ENCODE assay signal across 11 cellular contexts in the genomic region with DNA sequence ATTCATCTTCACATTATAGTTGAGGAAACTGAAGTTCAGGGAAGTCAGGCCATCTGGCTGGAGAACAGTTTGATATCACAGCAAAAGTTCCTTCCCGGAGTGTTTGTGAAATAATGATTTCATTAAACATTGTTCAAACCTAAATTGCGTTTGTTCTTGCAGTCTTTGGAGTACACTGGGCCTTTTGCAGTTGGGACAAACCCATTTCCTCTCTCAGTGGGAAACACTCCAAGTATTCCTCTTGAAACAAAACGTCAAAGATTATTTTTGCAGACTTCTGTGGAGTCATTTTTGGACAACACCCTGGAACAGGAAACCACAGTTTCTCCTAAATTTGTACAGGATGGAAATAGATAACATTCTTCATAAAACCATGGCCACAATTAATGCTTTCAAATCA.
DNase-seq lines count a peak whose midpoint lies in the region; ATAC-seq and TF ChIP-seq lines count a peak whose summit lies in the region.
"Had no signal": no experiment of that assay in that cellular context is flagged by ENCODE, and none has a peak within 500 bp of the region (broad histone marks: within the 10 kb centered on the region; RNA-seq: fewer than 3 reads in every experiment).

No MANE protein-coding gene starts in this region.

- H3K27me3 Mint-ChIP-seq in activated CD8-positive, alpha-beta memory T cell treated with anti-CD3 and anti-CD28 coated beads, Interleukin-2, amount 10 ng/mL, durations not matched to agents 7 days and 5 days: no peaks in the 10 kb centered on the region

- no peak overlapping the region for H3K4me3 ChIP-seq in testis

- peaks cover 33% of the 10 kb centered on the region for H3K4me1 ChIP-seq in testis

- no peak overlapping the region for H3K27ac Mint-ChIP-seq in activated CD8-positive, alpha-beta memory T cell treated with anti-CD3 and anti-CD28 coated beads, Interleukin-2, amount 10 ng/mL, durations not matched to agents 7 days and 5 days
- H3K27ac Mint-ChIP-seq: stimulated activated effector memory CD8-positive, alpha-beta T cell treated with anti-CD3 and anti-CD28 coated beads, Interleukin-12 subunit alpha, Interleukin-12 subunit beta, amount 100 ng/mL, for 72 hours had no signal

- no peaks in the 10 kb centered on the region for H3K9me3 Mint-ChIP-seq in activated CD8-positive, alpha-beta memory T cell treated with anti-CD3 and anti-CD28 coated beads, Interleukin-2, amount 10 ng/mL, durations not matched to agents 7 days and 5 days (ENCODE audit: low read depth)

- TF ChIP-seq CTCF in testis (IDR thresholded peaks at IDR 0.05): no peak

- no peaks in the 10 kb centered on the region for H3K27me3 ChIP-seq in testis

- TF ChIP-seq POLR2A in testis (IDR thresholded peaks at IDR 0.05): no peak

- H3K36me3 Mint-ChIP-seq in activated CD8-positive, alpha-beta memory T cell treated with anti-CD3 and anti-CD28 coated beads, Interleukin-2, amount 10 ng/mL, durations not matched to agents 7 days and 5 days: no peaks in the 10 kb centered on the region
- H3K36me3 Mint-ChIP-seq: stimulated activated effector memory CD8-positive, alpha-beta T cell treated with anti-CD3 and anti-CD28 coated beads, Interleukin-12 subunit alpha, Interleukin-12 subunit beta, amount 100 ng/mL, for 72 hours had no signal

- DNase-seq in HT1080 (ENCODE audit: low read depth): peak; percentile 89
- peak; percentile 40 to 67 for DNase-seq in dermis microvascular lymphatic vessel endothelial cell (ENCODE audit: low read depth in 2 of 2)
- peak; percentile 45 to 89 for DNase-seq in lung microvascular endothelial cell (ENCODE audit: low read depth in 2 of 2)
- peak; percentile 39 for DNase-seq in testis
- DNase-seq in SHP77 (lab: John Stamatoyannopoulos, UW): no peak
- no peak for DNase-seq in DMS153 treated with DMSO at 0.1 percent for 48 hours (lab: John Stamatoyannopoulos, UW; ENCODE audit: unreplicated experiment)
- no peak for DNase-seq in activated CD8-positive, alpha-beta memory T cell treated with anti-CD3 and anti-CD28 coated beads, Interleukin-2, amount 10 ng/mL, durations not matched to agents 7 days and 5 days
- DNase-seq: DND-41, NCI-H1105 had no signal

- no peak overlapping the region for H3K4me3 Mint-ChIP-seq in activated CD8-positive, alpha-beta memory T cell treated with anti-CD3 and anti-CD28 coated beads, Interleukin-2, amount 10 ng/mL, durations not matched to agents 7 days and 5 days
- H3K4me3 Mint-ChIP-seq: stimulated activated effector memory CD8-positive, alpha-beta T cell treated with anti-CD3 and anti-CD28 coated beads, Interleukin-12 subunit alpha, Interleukin-12 subunit beta, amount 100 ng/mL, for 72 hours had no signal

- no peaks in the 10 kb centered on the region for H3K9me3 ChIP-seq in testis

- intact Hi-C loops in testis (cut with DNase I; ENCODE audit: low total_unique reads): loop anchor here (10.0 kb wide), 1 partner anchor 284 kb away; a partner anchor contains a TSS

- 15 to 18% methylated on average over 3 of the region's 3 CpGs for WGBS in testis, 2 donors

- H3K4me1 Mint-ChIP-seq in activated CD8-positive, alpha-beta memory T cell treated with anti-CD3 and anti-CD28 coated beads, Interleukin-2, amount 10 ng/mL, durations not matched to agents 7 days and 5 days: no peaks in the 10 kb centered on the region
- H3K4me1 Mint-ChIP-seq: stimulated activated effector memory CD8-positive, alpha-beta T cell treated with anti-CD3 and anti-CD28 coated beads, Interleukin-12 subunit alpha, Interleukin-12 subunit beta, amount 100 ng/mL, for 72 hours had no signal

- CTCF ChIA-PET in activated CD8-positive, alpha-beta memory T cell treated with anti-CD3 and anti-CD28 coated beads, Interleukin-2, amount 10 ng/mL, durations not matched to agents 7 days and 5 days (lab: Charles Lee): no interaction called here

- peak overlapping the region; percentile 47 to 81 for H3K27ac ChIP-seq in testis

- no peaks in the 10 kb centered on the region for H3K36me3 ChIP-seq in testis (ENCODE audit: low read depth, missing control alignments)

- no peak for ATAC-seq in HG03108 (IDR thresholded peaks at IDR 0.05; ENCODE audit: unreplicated experiment)
- ATAC-seq in activated CD8-positive, alpha-beta memory T cell treated with anti-CD3 and anti-CD28 coated beads, Interleukin-2, amount 10 ng/mL, durations not matched to agents 7 days and 5 days: no peak
- ATAC-seq: stimulated activated effector memory CD8-positive, alpha-beta T cell treated with anti-CD3 and anti-CD28 coated beads, Interleukin-12 subunit alpha, Interleukin-12 subunit beta, amount 100 ng/mL, for 72 hours had no signal

Comparison
In these comparisons a context has a peak if more than half of its experiments do, and no peak if none do; other contexts are left out.
1. DNase-seq: peak in HT1080 (single experiment), dermis microvascular lymphatic vessel endothelial cell (2 of 2), lung microvascular endothelial cell (2 of 2) and testis (single experiment); none in SHP77 (0 of 2), DMS153 treated with DMSO at 0.1 percent for 48 hours (single experiment) and activated CD8-positive, alpha-beta memory T cell treated with anti-CD3 and anti-CD28 coated beads, Interleukin-2, amount 10 ng/mL, durations not matched to agents 7 days and 5 days (single experiment).